Comparison of ENCODE assay signal across 8 cellular contexts in genomic region chr5:113047733-113048652, GRCh38.
A peak's percentile ranks its signal among the peaks of the same experiment; 100 is the strongest.
DNase-seq lines count a peak whose midpoint lies in the region; ATAC-seq and TF ChIP-seq lines count a peak whose summit lies in the region.

No MANE protein-coding gene starts in this region.

- H3K23ac ChIP-seq in H9 (ENCODE audit: insufficient read length, low read depth, low read length) = no peak overlapping the region

- WGBS in H9 (ENCODE audit: extremely low coverage, insufficient read length, low lambda C conversion rate) = no CpG with 5 or more reads among the region's 11 CpGs

- no peak overlapping the region for H2BK15ac ChIP-seq in H9 (ENCODE audit: low read depth, low read length)

- H2BK5ac ChIP-seq in H9 (ENCODE audit: insufficient read length, low read length) = no peak overlapping the region

- no peaks in the 10 kb centered on the region for H3K9me2 ChIP-seq in MM.1S (replicated peaks; ENCODE audit: insufficient read depth, low read length)

- H3K27me3 Mint-ChIP-seq in H9 (ENCODE audit: low read depth) = no peaks in the 10 kb centered on the region

- H4K8ac ChIP-seq in H9 (replicated peaks; ENCODE audit: insufficient read length, low read depth, low read length) = no peak overlapping the region

- H2BK120ac ChIP-seq in H9 (ENCODE audit: low read depth, low read length, poor library complexity, severe bottlenecking) = no peak overlapping the region

- H3K27me3 ChIP-seq in MM.1S (replicated peaks; ENCODE audit: insufficient read depth, low read length) (no peaks in the 10 kb centered on the region), H9 (ENCODE audit: insufficient read depth, low read length) (no peaks in the 10 kb centered on the region)

- H2BK12ac ChIP-seq in H9 (ENCODE audit: insufficient read length, low read depth, low read length) = no peak overlapping the region

- no peaks in the 10 kb centered on the region for H3K9me3 Mint-ChIP-seq in H9

- H4K5ac ChIP-seq in H9 (ENCODE audit: insufficient read length, low read depth, low read length) = no peak overlapping the region

- no peaks in the 10 kb centered on the region for H3K79me1 ChIP-seq in H9 (ENCODE audit: insufficient read depth, low read depth, low read length, poor library complexity, severe bottlenecking)

- H3K14ac ChIP-seq in H9 (ENCODE audit: insufficient read depth, low read length) = no peak overlapping the region

- no peak overlapping the region for H3K4me3 Mint-ChIP-seq in H9

- H3K56ac ChIP-seq in H9 (ENCODE audit: insufficient read length, low read depth, low read length) = no peak overlapping the region

- peaks cover 2 to 7% of the 10 kb centered on the region in 2 experiments; a peak in 3 of 4 replicates for H3K4me1 Mint-ChIP-seq in H9

- H3K79me2 ChIP-seq in MM.1S (ENCODE audit: low read length) (peaks cover 40% of the 10 kb centered on the region), H9 (ENCODE audit: insufficient read depth, low read length) (no peaks in the 10 kb centered on the region)

- no peak overlapping the region for H2AK5ac ChIP-seq in H9 (ENCODE audit: insufficient read length, low read length)

- peaks cover 65% of the 10 kb centered on the region for H3K4me1 ChIP-seq in MM.1S (ENCODE audit: low read length)
- no peaks in the 10 kb centered on the region; the same call in 1 of the 2 replicates for H3K4me1 ChIP-seq in H9 (ENCODE audit: insufficient read depth, low read length)

- peaks cover 6% of the 10 kb centered on the region; the same call in 1 of the 2 replicates for H3K36me3 ChIP-seq in MM.1S (replicated peaks; ENCODE audit: insufficient read depth, low read length)

- H2AFZ ChIP-seq in MM.1S (ENCODE audit: low read length) (0 out of 2 replicates have a peak overlapping the region, but pooled peaks have one; percentile 21), H9 (ENCODE audit: low read length) (no peak overlapping the region)

- peaks cover 38% of the 10 kb centered on the region for H3F3A ChIP-seq in MM.1S (ENCODE audit: insufficient read depth, low read length)

- H3K4ac ChIP-seq in H9 (ENCODE audit: low read depth, low read length) = no peak overlapping the region

- peak overlapping the region; percentile 68 for H3K4me2 ChIP-seq in MM.1S (ENCODE audit: low read depth, low read length)
- no peak overlapping the region for H3K4me2 ChIP-seq in H9 (ENCODE audit: insufficient read depth, insufficient read length, low read length)

- H3K27ac Mint-ChIP-seq in H9 = 0 out of 7 replicates have a peak overlapping the region, but pooled peaks of 1 of the 3 experiments have one; percentile 50

- intact Hi-C loops in left ventricle myocardium superior (cut with micrococcal nuclease) = no loop called here

- H4K91ac ChIP-seq in H9 (ENCODE audit: insufficient read length, low read depth, low read length) = no peak overlapping the region

- H2BK20ac ChIP-seq in H9 (ENCODE audit: low read depth, low read length, poor library complexity, severe bottlenecking) = no peak overlapping the region

- no peaks in the 10 kb centered on the region for H4K20me1 ChIP-seq in MM.1S (ENCODE audit: insufficient read depth, low read length)
- H4K20me1 ChIP-seq in H9 (ENCODE audit: control insufficient read depth, insufficient read depth, insufficient read length) = no peaks in the 10 kb centered on the region

- ATAC-seq in GM18517 (IDR thresholded peaks at IDR 0.05; ENCODE audit: unreplicated experiment) (peak; percentile 90), HG02610 (IDR thresholded peaks at IDR 0.05; ENCODE audit: unreplicated experiment) (peak; percentile 73), left ventricle myocardium superior (no peak)

- peak overlapping the region; percentile 49 for H3K9ac ChIP-seq in MM.1S (ENCODE audit: low read length)
- H3K9ac ChIP-seq in H9 (ENCODE audit: extremely low read depth, insufficient read length, low read length) = no peak overlapping the region

- DNase-seq in MM.1S (peak; percentile 84), medulla oblongata (ENCODE audit: extremely low spot score) (peak; percentile 72), ACHN (no peak), left ventricle myocardium superior (no peak), NCI-H2171 (lab: John Stamatoyannopoulos, UW) (no peak), H9 (no peak)

- no peaks in the 10 kb centered on the region for H3K23me2 ChIP-seq in H9 (ENCODE audit: insufficient read length, low read depth, low read length, poor library complexity, severe bottlenecking)

- H3K4me3 ChIP-seq in MM.1S (ENCODE audit: low read length) = peak overlapping the region; percentile 33

- no peak overlapping the region for H3T11ph ChIP-seq in H9 (ENCODE audit: low read length)

- no peak overlapping the region for H3K18ac ChIP-seq in H9 (ENCODE audit: insufficient read length, low read depth, low read length)

- in situ Hi-C loops in ACHN (cut with HindIII; ENCODE audit: low pct_ligation_motif_present, low pct_unique_long_range_greater_than_20kb, low sequenced_read_pairs) = no loop called here

- H3K27ac ChIP-seq in MM.1S (ENCODE audit: low read length) (peak overlapping the region; percentile 90), H9 (ENCODE audit: insufficient read length, low read depth, low read length) (no peak overlapping the region)

- no peaks in the 10 kb centered on the region for H3K9me3 ChIP-seq in MM.1S (replicated peaks; ENCODE audit: insufficient read depth, low read length)
- H3K9me3 ChIP-seq in H9 (ENCODE audit: control insufficient read depth, low read depth, low read length) = no peaks in the 10 kb centered on the region

- TF ChIP-seq CTCF in MM.1S (IDR thresholded peaks at IDR 0.05; ENCODE audit: low read length) (no peak), H9 (conservative IDR thresholded peaks at IDR 0.05) (no peak)

- H3K36me3 Mint-ChIP-seq in H9 (ENCODE audit: insufficient read depth in 1 of 3, low read depth in 3 of 3) = peaks cover 0 to 11% (median 7%) of the 10 kb centered on the region in 3 experiments; a peak in 5 of 7 replicates

Comparison
In these comparisons a context has a peak if more than half of its experiments do, and no peak if none do; other contexts are left out.
1. DNase-seq: peak in MM.1S (single experiment) and medulla oblongata (single experiment); none in ACHN (single experiment), left ventricle myocardium superior (single experiment), NCI-H2171 (single experiment) and H9 (single experiment).